ENCODE assay signal across 8 cellular contexts in the genomic region with DNA sequence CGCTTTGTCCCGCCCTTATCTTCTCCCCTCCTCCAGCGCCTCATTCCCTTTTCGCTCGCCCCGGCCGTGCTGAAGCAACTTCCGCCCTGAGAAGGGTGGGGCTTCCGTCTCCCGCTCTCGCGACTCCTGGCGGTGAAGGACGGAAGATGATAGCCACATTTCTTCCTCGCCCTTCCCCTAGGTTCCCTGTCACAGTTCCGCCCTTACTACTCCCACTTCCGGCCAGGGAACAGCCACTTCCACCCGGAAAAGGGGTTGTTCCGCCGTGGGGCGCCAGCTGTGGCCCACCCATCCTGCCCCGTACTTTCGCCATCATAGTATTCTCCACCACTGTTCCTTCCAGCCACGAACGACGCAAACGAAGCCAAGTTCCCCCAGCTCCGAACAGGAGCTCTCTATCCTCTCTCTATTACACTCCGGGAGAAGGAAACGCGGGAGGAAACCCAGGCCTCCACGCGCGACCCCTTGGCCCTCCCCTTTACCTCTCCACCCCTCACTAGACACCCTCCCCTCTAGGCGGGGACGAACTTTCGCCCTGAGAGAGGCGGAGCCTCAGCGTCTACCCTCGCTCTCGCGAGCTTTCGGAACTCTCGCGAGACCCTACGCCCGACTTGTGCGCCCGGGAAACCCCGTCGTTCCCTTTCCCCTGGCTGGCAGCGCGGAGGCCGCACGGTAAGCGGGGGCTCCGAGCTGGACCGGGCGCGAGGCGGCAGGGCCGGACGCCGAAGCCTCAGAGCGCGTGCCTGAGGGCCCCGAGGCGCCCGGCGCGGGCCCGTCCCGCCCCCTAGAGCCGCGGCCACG. TPM values are rescaled to one million over a fixed set of nuclear protein-coding genes. Genes with fewer than 3 reads are reported as not detected.
DNase-seq lines count a peak whose midpoint lies in the region; ATAC-seq and FAIRE-seq lines count a peak whose summit lies in the region.

RPS19 (plus strand) TSS at position 638 of the 801 bp plus-strand sequence. CDS start 520 bp downstream, outside the sequence.

- FAIRE-seq in HTR-8/SVneo (lab: Jason Lieb, UNC), result peak; percentile 98

- in situ Hi-C loops in Caki2 (cut with HindIII; ENCODE audit: low pct_unique_long_range_greater_than_20kb, low sequenced_read_pairs), result no loop called here

- peak; percentile 100 for DNase-seq in Caki2 (ENCODE audit: low read depth)
- peak; percentile 94 for DNase-seq in HTR-8/SVneo (ENCODE audit: insufficient read length, low spot score)
- DNase-seq in NOMO-1 treated with DMSO at 0.1 percent for 48 hours (lab: John Stamatoyannopoulos, UW; ENCODE audit: unreplicated experiment), result peak; percentile 98
- peak; percentile 96 to 97 for DNase-seq in activated CD8-positive, alpha-beta memory T cell treated with anti-CD3 and anti-CD28 coated beads for 4 hours (ENCODE audit: low read depth in 2 of 2)
- DNase-seq in effector memory CD4-positive, alpha-beta T cell, result peak; percentile 96 to 97 (median 96)
- peak; percentile 100 for DNase-seq in medulla oblongata (ENCODE audit: extremely low spot score)
- peak; percentile 98 for DNase-seq in stimulated activated CD8-positive, alpha-beta memory T cell treated with anti-CD3 and anti-CD28 coated beads, Interleukin-12 subunit alpha, Interleukin-12 subunit beta, amount 100 ng/mL, for 1 hour (ENCODE audit: low read depth)

- H3K9me3 ChIP-seq in effector memory CD4-positive, alpha-beta T cell (ENCODE audit: control insufficient read depth, low read length), result no peaks in the 10 kb centered on the region

- H3K4me3 ChIP-seq in effector memory CD4-positive, alpha-beta T cell (ENCODE audit: insufficient read depth, low read depth, low read length, poor library complexity, severe bottlenecking), result peak within 1 kb of the TSS; percentile 60

- H3K27me3 ChIP-seq in effector memory CD4-positive, alpha-beta T cell (replicated peaks; ENCODE audit: control insufficient read depth, insufficient read depth, low read length, poor library complexity, severe bottlenecking), result no peaks in the 10 kb centered on the region

- peak; percentile 68 for ATAC-seq in GM21367 (IDR thresholded peaks at IDR 0.05; ENCODE audit: unreplicated experiment)

- H3K27ac ChIP-seq in effector memory CD4-positive, alpha-beta T cell (ENCODE audit: insufficient read depth, low read length, poor library complexity, severe bottlenecking), result peak within 1 kb of the TSS; percentile 90

- H3K4me1 ChIP-seq in effector memory CD4-positive, alpha-beta T cell (ENCODE audit: control insufficient read depth, insufficient read depth, low read length, poor library complexity, severe bottlenecking), result peaks cover 36% of the 10 kb centered on the region

- peaks cover 34% of the 10 kb centered on the region for H3K36me3 ChIP-seq in effector memory CD4-positive, alpha-beta T cell (ENCODE audit: control insufficient read depth, insufficient read depth, low read length)

RNA-seq across cellular contexts. Expression of gene RPS19, which starts in this region (rescaled TPM):
- total RNA-seq in Caki2 (2014; rRNA removed; shearing (Covaris generic); ENCODE audit: low replicate concordance), result 3,670 and 5,241 TPM in 2 replicates

Comparison
In these comparisons a context has a peak if more than half of its experiments do, and no peak if none do; other contexts are left out.
1. Peak in every context shown above with its lines: DNase-seq, ATAC-seq, H3K4me3 ChIP-seq and H3K27ac ChIP-seq.